Comparison of ENCODE assay signal across 8 cellular contexts in the genomic region with DNA sequence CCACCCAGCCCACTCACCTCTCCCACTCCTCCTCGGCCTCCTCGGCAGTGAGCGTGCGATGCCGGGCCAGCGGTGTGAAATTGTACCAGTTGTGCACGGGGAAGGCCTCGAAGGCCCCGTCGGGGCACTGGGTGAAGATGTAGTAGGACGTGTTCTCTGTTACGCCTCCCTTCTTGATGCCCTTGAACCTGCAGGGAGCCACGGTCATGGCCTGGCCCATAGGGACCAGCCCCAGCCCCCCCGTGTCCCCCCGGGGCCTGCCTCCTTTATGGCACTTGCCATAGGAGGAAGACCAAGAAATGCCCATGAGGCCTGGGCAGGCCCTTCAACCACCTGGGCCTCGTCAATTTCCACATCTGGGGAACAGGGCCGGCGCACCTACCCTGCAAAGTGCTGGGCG.
"Had no signal": no experiment of that assay in that cellular context is flagged by ENCODE, and none has a peak within 500 bp of the region (broad histone marks: within the 10 kb centered on the region; RNA-seq: fewer than 3 reads in every experiment).

No MANE protein-coding gene starts in this region.

- H3K4me3 Mint-ChIP-seq: H9 had no signal

- H3K27me3 Mint-ChIP-seq: IgD-negative memory B cell had no signal

- FAIRE-seq: HepG2 had no signal

- H3K4me3 ChIP-seq: GM23248 had no signal

- H2AFZ ChIP-seq: GM23248 had no signal

- DNase-seq: GM23248, GOT3, H9, HCEC 1CT, KG1 had no signal

- H3K27ac ChIP-seq: GM23248, HL-60 had no signal

- H3K9ac ChIP-seq: GM23248 had no signal

- H3K27ac Mint-ChIP-seq: H9 had no signal

- H3K9me3 Mint-ChIP-seq: H9, IgD-negative memory B cell had no signal
